8 cellular contexts compared by ENCODE assay signal in the genomic region with DNA sequence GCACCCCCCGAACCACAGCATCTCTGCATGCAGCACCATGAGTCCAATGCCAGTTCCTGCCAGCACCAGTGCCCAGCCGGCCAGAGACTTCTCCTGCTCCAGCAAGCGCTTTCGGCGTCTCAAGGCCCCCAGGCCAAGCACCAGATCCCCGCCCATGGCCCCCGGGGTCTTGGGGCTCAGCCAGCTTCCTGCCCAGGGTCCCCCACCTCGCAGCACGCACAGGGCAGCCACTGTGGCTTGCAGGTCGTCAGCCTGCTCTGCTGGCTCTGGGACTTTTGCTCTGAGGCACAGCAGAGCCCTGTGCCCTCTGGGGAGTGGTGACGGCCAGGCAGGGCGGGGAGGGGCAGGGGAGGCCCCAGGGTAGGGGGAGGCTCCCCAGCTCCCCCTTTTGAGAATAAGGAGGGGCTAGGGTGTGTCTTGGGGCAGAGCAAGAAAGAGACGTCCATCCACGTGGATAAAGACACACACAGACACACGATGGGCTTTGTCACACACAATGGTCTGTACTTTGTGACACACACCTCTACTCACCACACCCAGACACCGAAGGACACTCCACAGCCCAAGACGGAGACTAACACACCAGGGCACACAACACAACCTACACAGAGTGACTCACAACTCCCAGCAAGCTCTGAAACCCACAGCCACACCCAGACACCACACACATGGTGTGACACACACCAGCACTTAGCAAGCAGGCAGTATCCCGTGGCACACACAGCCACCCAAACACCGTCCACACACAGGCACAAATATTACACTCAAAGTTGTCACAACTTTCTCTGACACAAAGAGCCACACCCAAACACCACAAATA. TPM values are rescaled to one million over a fixed set of nuclear protein-coding genes. Genes with fewer than 3 reads are reported as not detected.
A peak's percentile ranks its signal among the peaks of the same experiment; 100 is the strongest.
DNase-seq lines count a peak whose midpoint lies in the region; ATAC-seq and TF ChIP-seq lines count a peak whose summit lies in the region.

TSS of gene KCNN4 (minus strand) at position 268 of the 820 bp plus-strand sequence. CDS start at position 156, 112 bp downstream.

- H3K27ac ChIP-seq in OCI-LY3 (ENCODE audit: low read length) (peak within 1 kb of the TSS; percentile 83), hepatocyte (no peak within 1 kb of the TSS), thyroid gland (no peak within 1 kb of the TSS)

- H4K20me1 ChIP-seq in OCI-LY3 (ENCODE audit: insufficient read depth, low read length) = peaks cover 38% of the 10 kb centered on the region
- no peaks in the 10 kb centered on the region for H4K20me1 ChIP-seq in hepatocyte (ENCODE audit: insufficient read depth, poor library complexity, severe bottlenecking)

- H3K27me3 ChIP-seq in OCI-LY3 (ENCODE audit: low read depth, low read length) = no peaks in the 10 kb centered on the region
- H3K27me3 ChIP-seq in hepatocyte = no peaks in the 10 kb centered on the region
- no peaks in the 10 kb centered on the region for H3K27me3 ChIP-seq in thyroid gland

- H3K9ac ChIP-seq in OCI-LY3 (ENCODE audit: low read length) = peak within 1 kb of the TSS; percentile 97

- H2AFZ ChIP-seq in OCI-LY3 (ENCODE audit: low read depth, low read length) (no peak within 1 kb of the TSS; the same call in 1 of the 2 replicates), hepatocyte (no peak within 1 kb of the TSS)

- H3K9me3 ChIP-seq in OCI-LY3 (ENCODE audit: insufficient read depth, low read length) = no peaks in the 10 kb centered on the region
- H3K9me3 ChIP-seq in hepatocyte (ENCODE audit: low read depth) = no peaks in the 10 kb centered on the region
- H3K9me3 ChIP-seq in thyroid gland = no peaks in the 10 kb centered on the region

- ATAC-seq in GM19397 (IDR thresholded peaks at IDR 0.05; ENCODE audit: unreplicated experiment) = peak; percentile 38
- ATAC-seq in HG03280 (IDR thresholded peaks at IDR 0.05; ENCODE audit: unreplicated experiment) = no peak

- TF ChIP-seq CTCF in OCI-LY3 (IDR thresholded peaks at IDR 0.05; ENCODE audit: low read depth, low read length) (no peak), hepatocyte (IDR thresholded peaks at IDR 0.05; ENCODE audit: poor library complexity) (no peak), thyroid gland (IDR thresholded peaks at IDR 0.05) (no peak)

- intact Hi-C loops in thyroid gland (cut with DNase I) = loop anchor here (5.0 kb wide), 1 partner anchor 34 kb away; no protein-coding TSS in a partner anchor

- H3K4me2 ChIP-seq in OCI-LY3 (ENCODE audit: low read length) = peak within 1 kb of the TSS; percentile 99
- H3K4me2 ChIP-seq in hepatocyte = peak within 1 kb of the TSS; percentile 53

- no peaks in the 10 kb centered on the region for H3K9me2 ChIP-seq in hepatocyte (replicated peaks; ENCODE audit: insufficient read depth)

- H3K4me1 ChIP-seq in OCI-LY3 (ENCODE audit: low read length) = peaks cover 66% of the 10 kb centered on the region
- H3K4me1 ChIP-seq in hepatocyte (ENCODE audit: insufficient read depth) = no peaks in the 10 kb centered on the region
- H3K4me1 ChIP-seq in thyroid gland = no peaks in the 10 kb centered on the region

- peak; percentile 84 to 85 for DNase-seq in activated T-cell treated with anti-CD3 and anti-CD28 coated beads, Interleukin-2, amount 50 U/mL, for 48 hours
- peak; percentile 58 for DNase-seq in hepatocyte (ENCODE audit: low spot score)
- DNase-seq in stimulated activated CD8-positive, alpha-beta memory T cell treated with anti-CD3 and anti-CD28 coated beads, Interleukin-4, amount 100 ng/mL, for 48 hours = peak; percentile 81
- DNase-seq in NCI-H2196 treated with DMSO at 0.1 percent for 48 hours (lab: John Stamatoyannopoulos, UW; ENCODE audit: unreplicated experiment) = no peak
- no peak for DNase-seq in thyroid gland

- WGBS in hepatocyte (ENCODE audit: low lambda C conversion rate, missing lambda C conversion rate) = 62% methylated on average over 17 of the region's 19 CpGs
- WGBS in thyroid gland, 2 donors = 34 to 40% methylated on average over 9 to 11 of the region's 19 CpGs

- H3K4me3 ChIP-seq in OCI-LY3 (ENCODE audit: low read length) (peak within 1 kb of the TSS; percentile 92), hepatocyte (no peak within 1 kb of the TSS), thyroid gland (replicated peaks in 1 of 3) (no peak within 1 kb of the TSS)

- H3K36me3 ChIP-seq in OCI-LY3 (replicated peaks; ENCODE audit: low read depth, low read length) (peaks cover 28% of the 10 kb centered on the region), hepatocyte (replicated peaks; ENCODE audit: insufficient read depth, low read depth) (no peaks in the 10 kb centered on the region), thyroid gland (no peaks in the 10 kb centered on the region)

- peaks cover 57% of the 10 kb centered on the region for H3K79me2 ChIP-seq in OCI-LY3 (ENCODE audit: low read length)
- no peaks in the 10 kb centered on the region for H3K79me2 ChIP-seq in hepatocyte

- TF ChIP-seq POLR2A in thyroid gland (IDR thresholded peaks at IDR 0.05) = no peak

RNA-seq across cellular contexts. Expression of gene KCNN4, which starts in this region (rescaled TPM):
- 2.8 and 3.6 TPM in 2 replicates for total RNA-seq in hepatocyte
- 5.4 and 8.3 TPM in 2 replicates for polyA plus RNA-seq in hepatocyte
- total RNA-seq in thyroid gland = 1 to 10 TPM in 2 of 4 donors, under 1 TPM in 2; 0.29 to 1.7 (median 1.0) TPM

Comparison
In these comparisons a context has a peak if more than half of its experiments do, and no peak if none do; other contexts are left out.
1. DNase-seq: peak in activated T-cell treated with anti-CD3 and anti-CD28 coated beads, Interleukin-2, amount 50 U/mL, for 48 hours (2 of 2), hepatocyte (single experiment) and stimulated activated CD8-positive, alpha-beta memory T cell treated with anti-CD3 and anti-CD28 coated beads, Interleukin-4, amount 100 ng/mL, for 48 hours (single experiment); none in NCI-H2196 treated with DMSO at 0.1 percent for 48 hours (single experiment) and thyroid gland (0 of 2).